ENCODE assay signal across 23 cellular contexts in the genomic region with DNA sequence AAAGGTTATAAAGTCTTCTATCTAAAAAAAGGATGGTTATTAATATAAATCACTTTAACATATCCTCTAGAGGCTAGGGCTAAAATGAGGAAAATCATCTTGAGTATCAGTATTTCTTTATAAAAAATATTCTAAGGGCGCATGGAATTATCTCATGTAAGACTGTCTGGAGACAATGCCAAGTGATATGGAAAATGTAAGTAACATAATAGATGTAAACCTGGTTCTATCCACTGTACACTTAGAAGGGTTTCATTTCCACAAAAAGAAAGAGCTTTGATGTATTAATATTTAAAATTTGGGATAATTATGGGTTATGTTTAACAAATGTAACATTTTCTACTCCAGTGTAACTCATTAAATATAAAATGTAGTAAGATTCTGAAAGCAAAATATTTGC.
DNase-seq lines count a peak whose midpoint lies in the region; ATAC-seq and TF ChIP-seq lines count a peak whose summit lies in the region.
"Had no signal": no experiment of that assay in that cellular context is flagged by ENCODE, and none has a peak within 500 bp of the region (broad histone marks: within the 10 kb centered on the region; RNA-seq: fewer than 3 reads in every experiment).

No MANE protein-coding gene starts in this region.

- peaks cover 60% of the 10 kb centered on the region for H3K4me1 Mint-ChIP-seq in activated T-cell treated with anti-CD3 and anti-CD28 coated beads, Interleukin-2, amount 50 U/mL, for 24 hours (ENCODE audit: low read depth)
- peaks cover 62% of the 10 kb centered on the region for H3K4me1 Mint-ChIP-seq in CD8-positive, alpha-beta T cell (ENCODE audit: low read depth)
- peaks cover 66% of the 10 kb centered on the region for H3K4me1 Mint-ChIP-seq in activated CD8-positive, alpha-beta T cell treated with anti-CD3 and anti-CD28 coated beads, Interleukin-2, amount 10 ng/mL, durations not matched to agents 7 days and 5 days (ENCODE audit: low read depth)
- H3K4me1 Mint-ChIP-seq in naive thymus-derived CD8-positive, alpha-beta T cell = peaks cover 19 to 68% (median 51%) of the 10 kb centered on the region in 4 donors

- no peaks in the 10 kb centered on the region for H3K9me3 Mint-ChIP-seq in activated T-cell treated with anti-CD3 and anti-CD28 coated beads, Interleukin-2, amount 50 U/mL, for 24 hours
- H3K9me3 Mint-ChIP-seq in CD8-positive, alpha-beta T cell = no peaks in the 10 kb centered on the region
- peaks cover 6% of the 10 kb centered on the region for H3K9me3 Mint-ChIP-seq in activated CD8-positive, alpha-beta T cell treated with anti-CD3 and anti-CD28 coated beads, Interleukin-2, amount 10 ng/mL, durations not matched to agents 7 days and 5 days (ENCODE audit: insufficient read depth)
- no peaks in the 10 kb centered on the region for H3K9me3 Mint-ChIP-seq in naive thymus-derived CD8-positive, alpha-beta T cell

- intact Hi-C loops in CD8-positive, alpha-beta T cell (cut with DNase I, micrococcal nuclease) = no loop called here

- peaks cover 40% of the 10 kb centered on the region for H3K4me1 ChIP-seq in CD8-positive, alpha-beta T cell (ENCODE audit: insufficient read depth, low read length)
- H3K4me1 ChIP-seq: gastrocnemius medialis, right atrium auricular region, SJSA1 had no signal

- H3K27ac Mint-ChIP-seq in activated T-cell treated with anti-CD3 and anti-CD28 coated beads, Interleukin-2, amount 50 U/mL, for 24 hours = peak overlapping the region; percentile 24
- peak overlapping the region; percentile 90 for H3K27ac Mint-ChIP-seq in CD8-positive, alpha-beta T cell
- peak overlapping the region; percentile 82 for H3K27ac Mint-ChIP-seq in activated CD8-positive, alpha-beta T cell treated with anti-CD3 and anti-CD28 coated beads, Interleukin-2, amount 10 ng/mL, durations not matched to agents 7 days and 5 days
- peak overlapping the region; percentile 24 to 95 (median 88) for H3K27ac Mint-ChIP-seq in naive thymus-derived CD8-positive, alpha-beta T cell

- no peaks in the 10 kb centered on the region for H3K36me3 Mint-ChIP-seq in activated T-cell treated with anti-CD3 and anti-CD28 coated beads, Interleukin-2, amount 50 U/mL, for 24 hours (ENCODE audit: low read depth)
- H3K36me3 Mint-ChIP-seq in CD8-positive, alpha-beta T cell = no peaks in the 10 kb centered on the region
- H3K36me3 Mint-ChIP-seq in activated CD8-positive, alpha-beta T cell treated with anti-CD3 and anti-CD28 coated beads, Interleukin-2, amount 10 ng/mL, durations not matched to agents 7 days and 5 days (ENCODE audit: low read depth) = peaks cover 34% of the 10 kb centered on the region
- no peaks in the 10 kb centered on the region for H3K36me3 Mint-ChIP-seq in naive thymus-derived CD8-positive, alpha-beta T cell

- TF ChIP-seq CTCF in CD8-positive, alpha-beta T cell (IDR thresholded peaks at IDR 0.05) = no peak

- H3K27me3 ChIP-seq in CD8-positive, alpha-beta T cell (ENCODE audit: insufficient read depth, low read length) = no peaks in the 10 kb centered on the region
- H3K27me3 ChIP-seq: gastrocnemius medialis, hepatocyte, right atrium auricular region had no signal

- CTCF ChIA-PET in CD8-positive, alpha-beta T cell (lab: Charles Lee) = interaction anchor here (1.0 to 1.7 kb wide), 3 partner anchors 84 to 117 kb away, joined by 3 to 6 read pairs (median 5); no protein-coding TSS in a partner anchor
- CTCF ChIA-PET in activated CD8-positive, alpha-beta T cell treated with anti-CD3 and anti-CD28 coated beads, Interleukin-2, amount 10 ng/mL, durations not matched to agents 7 days and 5 days (lab: Charles Lee) = interaction anchor here (0.9 to 3.7 kb wide), 8 partner anchors 9 to 167 kb away, joined by 3 to 17 read pairs (median 4); no protein-coding TSS in a partner anchor

- H3K4me3 Mint-ChIP-seq in activated T-cell treated with anti-CD3 and anti-CD28 coated beads, Interleukin-2, amount 50 U/mL, for 24 hours = peak overlapping the region; percentile 42
- peak overlapping the region; percentile 22 for H3K4me3 Mint-ChIP-seq in CD8-positive, alpha-beta T cell
- H3K4me3 Mint-ChIP-seq in activated CD8-positive, alpha-beta T cell treated with anti-CD3 and anti-CD28 coated beads, Interleukin-2, amount 10 ng/mL, durations not matched to agents 7 days and 5 days = peak overlapping the region; percentile 50
- H3K4me3 Mint-ChIP-seq in naive thymus-derived CD8-positive, alpha-beta T cell = peak overlapping the region in 9 of 10 donors; percentile 3 to 64 (median 44)

- H3K9me3 ChIP-seq in CD8-positive, alpha-beta T cell (ENCODE audit: low read length) = no peaks in the 10 kb centered on the region
- H3K9me3 ChIP-seq: gastrocnemius medialis, right atrium auricular region, SJSA1 had no signal

- no peak overlapping the region for H3K27ac ChIP-seq in CD8-positive, alpha-beta T cell (ENCODE audit: low read depth, low read length)
- H3K27ac ChIP-seq: C4-2B, gastrocnemius medialis, hepatocyte, right atrium auricular region, SJSA1 had no signal

- H3K27me3 Mint-ChIP-seq in activated T-cell treated with anti-CD3 and anti-CD28 coated beads, Interleukin-2, amount 50 U/mL, for 24 hours = no peaks in the 10 kb centered on the region
- H3K27me3 Mint-ChIP-seq in CD8-positive, alpha-beta T cell (ENCODE audit: low read depth) = no peaks in the 10 kb centered on the region
- no peaks in the 10 kb centered on the region for H3K27me3 Mint-ChIP-seq in activated CD8-positive, alpha-beta T cell treated with anti-CD3 and anti-CD28 coated beads, Interleukin-2, amount 10 ng/mL, durations not matched to agents 7 days and 5 days (ENCODE audit: low read depth)
- H3K27me3 Mint-ChIP-seq in naive thymus-derived CD8-positive, alpha-beta T cell = no peaks in the 10 kb centered on the region

- H3K4me3 ChIP-seq in CD8-positive, alpha-beta T cell (ENCODE audit: low read depth, low read length) = no peak overlapping the region
- H3K4me3 ChIP-seq: gastrocnemius medialis, hepatocyte, right atrium auricular region, SJSA1, smooth muscle cell had no signal

- no peaks in the 10 kb centered on the region for H3K36me3 ChIP-seq in CD8-positive, alpha-beta T cell (ENCODE audit: insufficient read depth, low read length)
- H3K36me3 ChIP-seq: gastrocnemius medialis, right atrium auricular region, SJSA1 had no signal

- no peak for DNase-seq in activated T-cell treated with anti-CD3 and anti-CD28 coated beads, Interleukin-2, amount 50 U/mL, for 24 hours
- DNase-seq in activated T-cell treated with anti-CD3 and anti-CD28 coated beads, Interleukin-2, amount 50 U/mL, for 1 hour = no peak
- DNase-seq in CD8-positive, alpha-beta T cell = no peak
- DNase-seq in activated CD8-positive, alpha-beta T cell treated with anti-CD3 and anti-CD28 coated beads, Interleukin-2, amount 10 ng/mL, durations not matched to agents 7 days and 5 days = no peak
- DNase-seq in naive thymus-derived CD8-positive, alpha-beta T cell = no peak
- DNase-seq in ecto neural progenitor cell (ENCODE audit: low spot score) (no peak), NCI-H2081 treated with DMSO at 0.1 percent for 48 hours (lab: John Stamatoyannopoulos, UW) (no peak)
- DNase-seq: activated T-cell treated with anti-CD3 and anti-CD28 coated beads, Interleukin-2, amount 50 U/mL, for 72 hours; dermis blood vessel endothelial cell; EL; gastrocnemius medialis; KBM-7; left cardiac atrium; NCI-H1417; NCI-H2107; NCI-H774; RPMI8226; stimulated activated CD4-positive, alpha-beta T cell treated with anti-CD3 and anti-CD28 coated beads, Interleukin-1b, Interleukin-23, amount 100 ng/mL, for 48 hours had no signal

- POLR2A ChIA-PET in CD8-positive, alpha-beta T cell (lab: Charles Lee) = interaction anchor here (0.9 to 1.9 kb wide), 4 partner anchors 9 to 167 kb away, joined by 3 to 5 read pairs (median 3); no protein-coding TSS in a partner anchor
- POLR2A ChIA-PET in activated CD8-positive, alpha-beta T cell treated with anti-CD3 and anti-CD28 coated beads, Interleukin-2, amount 10 ng/mL, durations not matched to agents 7 days and 5 days (lab: Charles Lee) = interaction anchor here (0.7 to 2.3 kb wide), 4 partner anchors 9 to 116 kb away, joined by 3 to 9 read pairs (median 4); no protein-coding TSS in a partner anchor
- POLR2A ChIA-PET in naive thymus-derived CD8-positive, alpha-beta T cell (lab: Charles Lee) = interaction anchor here (0.9 to 1.4 kb wide), 7 partner anchors 9 to 195 kb away, joined by 3 to 8 read pairs (median 4); a partner anchor contains a TSS

- ATAC-seq in CD8-positive, alpha-beta T cell = no peak
- ATAC-seq in activated CD8-positive, alpha-beta T cell treated with anti-CD3 and anti-CD28 coated beads, Interleukin-2, amount 10 ng/mL, durations not matched to agents 7 days and 5 days = peak; percentile 42
- no peak for ATAC-seq in naive thymus-derived CD8-positive, alpha-beta T cell
- ATAC-seq: gastrocnemius medialis, left cardiac atrium had no signal

Comparison
In these comparisons a context has a peak if more than half of its experiments do, and no peak if none do; other contexts are left out.
1. H3K27ac Mint-ChIP-seq: peak in every context shown above with its lines; median percentile 90 in CD8-positive, alpha-beta T cell; 88 in naive thymus-derived CD8-positive, alpha-beta T cell; 82 in activated CD8-positive, alpha-beta T cell treated with anti-CD3 and anti-CD28 coated beads, Interleukin-2, amount 10 ng/mL, durations not matched to agents 7 days and 5 days; 24 in activated T-cell treated with anti-CD3 and anti-CD28 coated beads, Interleukin-2, amount 50 U/mL, for 24 hours.